11 cellular contexts compared by ENCODE assay signal in genomic region chr7:113100091-113100723, GRCh38. TPM values are rescaled to one million over a fixed set of nuclear protein-coding genes. Genes with fewer than 3 reads are reported as not detected.
DNase-seq lines count a peak whose midpoint lies in the region; ATAC-seq and TF ChIP-seq lines count a peak whose summit lies in the region.
"Had no signal": no experiment of that assay in that cellular context is flagged by ENCODE, and none has a peak within 500 bp of the region (broad histone marks: within the 10 kb centered on the region; RNA-seq: fewer than 3 reads in every experiment).

No MANE protein-coding gene starts in this region.

- H3K4me1 ChIP-seq in skeletal muscle satellite cell (ENCODE audit: control insufficient read depth, insufficient read depth, low read length) (no peaks in the 10 kb centered on the region), colonic mucosa (no peaks in the 10 kb centered on the region)

- intact Hi-C loops in colonic mucosa (cut with DNase I) = no loop called here
- intact Hi-C loops in activated CD8-positive, alpha-beta T cell treated with anti-CD3 and anti-CD28 coated beads for 36 hours (cut with micrococcal nuclease) = no loop called here

- CTCF ChIA-PET in activated CD8-positive, alpha-beta T cell treated with anti-CD3 and anti-CD28 coated beads for 36 hours (lab: Charles Lee) = no interaction called here

- no peaks in the 10 kb centered on the region for H3K36me3 Mint-ChIP-seq in activated CD8-positive, alpha-beta T cell treated with anti-CD3 and anti-CD28 coated beads for 36 hours (ENCODE audit: low read depth)

- H3K9me3 ChIP-seq in SK-N-MC (ENCODE audit: low read depth, low read length) = no peaks in the 10 kb centered on the region
- no peaks in the 10 kb centered on the region for H3K9me3 ChIP-seq in skeletal muscle satellite cell (replicated peaks; ENCODE audit: low read length)
- H3K9me3 ChIP-seq in colonic mucosa = no peaks in the 10 kb centered on the region
- H3K9me3 ChIP-seq: MG63 had no signal

- peak overlapping the region; percentile 41 for H3K4me2 ChIP-seq in skeletal muscle satellite cell (ENCODE audit: low read length)

- H3K27ac Mint-ChIP-seq in activated CD8-positive, alpha-beta T cell treated with anti-CD3 and anti-CD28 coated beads for 36 hours = no peak overlapping the region

- ATAC-seq in activated CD8-positive, alpha-beta T cell treated with anti-CD3 and anti-CD28 coated beads for 36 hours = no peak

- H3K4me3 Mint-ChIP-seq in activated CD8-positive, alpha-beta T cell treated with anti-CD3 and anti-CD28 coated beads for 36 hours = no peak overlapping the region

- no peak for TF ChIP-seq CTCF in colonic mucosa (IDR thresholded peaks at IDR 0.05)
- TF ChIP-seq CTCF in activated CD8-positive, alpha-beta T cell treated with anti-CD3 and anti-CD28 coated beads for 36 hours (IDR thresholded peaks at IDR 0.05) = no peak

- H3K27me3 ChIP-seq in skeletal muscle satellite cell (ENCODE audit: control insufficient read depth, insufficient read depth, low read length) = no peaks in the 10 kb centered on the region
- H3K27me3 ChIP-seq in colonic mucosa = no peaks in the 10 kb centered on the region
- H3K27me3 ChIP-seq: MG63 had no signal

- H3K9me3 Mint-ChIP-seq in activated CD8-positive, alpha-beta T cell treated with anti-CD3 and anti-CD28 coated beads for 36 hours = no peaks in the 10 kb centered on the region

- H3K36me3 ChIP-seq in SK-N-MC (ENCODE audit: insufficient read depth, low read length) (no peaks in the 10 kb centered on the region), skeletal muscle satellite cell (ENCODE audit: insufficient read depth, low read length) (no peaks in the 10 kb centered on the region), colonic mucosa (no peaks in the 10 kb centered on the region)
- H3K36me3 ChIP-seq: MG63 had no signal

- DNase-seq in DMS153 treated with DMSO at 0.1 percent for 48 hours (lab: John Stamatoyannopoulos, UW; ENCODE audit: unreplicated experiment) = peak; percentile 6
- DNase-seq in DMS153 (lab: John Stamatoyannopoulos, UW) = no peak
- peak; percentile 61 for DNase-seq in SK-N-MC (ENCODE audit: low read depth, low spot score)
- DNase-seq in glomerular visceral epithelial cell (ENCODE audit: extremely low spot score) = peak; percentile 90
- DNase-seq in colonic mucosa = no peak
- DNase-seq in activated CD8-positive, alpha-beta T cell treated with anti-CD3 and anti-CD28 coated beads for 36 hours = no peak
- DNase-seq in COLO829 (ENCODE audit: low spot score) = no peak
- DNase-seq: activated CD4-positive, alpha-beta T cell treated with anti-CD3 and anti-CD28 coated beads, Interleukin-2, amount 50 U/mL, for 48 hours; head of caudate nucleus; MG63 had no signal

- no peaks in the 10 kb centered on the region for H3K4me1 Mint-ChIP-seq in activated CD8-positive, alpha-beta T cell treated with anti-CD3 and anti-CD28 coated beads for 36 hours (ENCODE audit: low read depth)

- H3K27ac ChIP-seq in SK-N-MC = peak overlapping the region; percentile 74
- no peak overlapping the region for H3K27ac ChIP-seq in colonic mucosa

- H3K9ac ChIP-seq in SK-N-MC (ENCODE audit: insufficient read length) (peak overlapping the region; percentile 55), skeletal muscle satellite cell (ENCODE audit: low read depth, low read length) (peak overlapping the region; percentile 3), colonic mucosa (ENCODE audit: low read depth in 2 of 2, low read length in 2 of 2) (no peak overlapping the region)

- POLR2A ChIA-PET in activated CD8-positive, alpha-beta T cell treated with anti-CD3 and anti-CD28 coated beads for 36 hours (lab: Charles Lee) = no interaction called here

- H3K27me3 Mint-ChIP-seq in activated CD8-positive, alpha-beta T cell treated with anti-CD3 and anti-CD28 coated beads for 36 hours = peaks cover 8% of the 10 kb centered on the region

- H3K4me3 ChIP-seq in SK-N-MC (peak overlapping the region; percentile 64), skeletal muscle satellite cell (ENCODE audit: low read length) (peak overlapping the region; percentile 34), colonic mucosa (no peak overlapping the region)
- H3K4me3 ChIP-seq: MG63 had no signal

RNA-seq across cellular contexts. Expression of gene GPR85, which starts 13.6 kb away (rescaled TPM):
- total RNA-seq in skeletal muscle satellite cell (2012; rRNA removed) = 1.7 and 2.5 TPM in 2 replicates
- under 1 TPM; 0.15 to 0.35 TPM for total RNA-seq in colonic mucosa
- total RNA-seq in activated CD8-positive, alpha-beta T cell treated with anti-CD3 and anti-CD28 coated beads for 36 hours = not detected

RNA-seq across cellular contexts. Expression of gene SMIM30, which starts 18.1 kb away (rescaled TPM):
- 81.3 and 83.7 TPM in 2 replicates for total RNA-seq in skeletal muscle satellite cell (2012; rRNA removed)
- total RNA-seq in colonic mucosa = 10 to 100 TPM; 24.5 to 29.1 TPM
- 10 to 100 TPM; 49.3 to 49.8 TPM for total RNA-seq in activated CD8-positive, alpha-beta T cell treated with anti-CD3 and anti-CD28 coated beads for 36 hours

Comparison
In these comparisons a context has a peak if more than half of its experiments do, and no peak if none do; other contexts are left out.
1. DNase-seq: peak in DMS153 treated with DMSO at 0.1 percent for 48 hours (single experiment), SK-N-MC (single experiment) and glomerular visceral epithelial cell (single experiment); none in DMS153 (single experiment), colonic mucosa (single experiment), activated CD8-positive, alpha-beta T cell treated with anti-CD3 and anti-CD28 coated beads for 36 hours (single experiment) and COLO829 (single experiment).
2. H3K9ac ChIP-seq: peak in SK-N-MC (single experiment) and skeletal muscle satellite cell (single experiment); none in colonic mucosa (0 of 2).